1 cellular context compared by ENCODE assay signal in genomic region chr19:53503671-53504344, GRCh38.
TF ChIP-seq lines count a peak whose summit lies in the region.
"Not testable (repeated sequence)": the region's sequence is repeated elsewhere in the genome, so short reads cannot be mapped to it uniquely, and the experiment has no call there.

No MANE protein-coding gene starts in this region.

TF ChIP-seq in HepG2, 621 proteins besides CTCF, POLR2A, EP300 and RAD21:
- TF ChIP-seq SOX5 (CRISPR knock-in tag; IDR thresholded peaks at IDR 0.05; ENCODE audit: borderline replicate concordance) (peak; percentile 78), SOX13 (CRISPR knock-in tag; conservative IDR thresholded peaks at IDR 0.05 in 1 of 2, IDR thresholded peaks at IDR 0.05 in 1 of 2) (peak in 1 of 2 experiments; percentile 78; a peak in 2 of 4 replicates)
- TF ChIP-seq SOX13 (IDR thresholded peaks at IDR 0.05), result not testable (repeated sequence)
